Comparison of ENCODE assay signal across 16 cellular contexts in the genomic region with DNA sequence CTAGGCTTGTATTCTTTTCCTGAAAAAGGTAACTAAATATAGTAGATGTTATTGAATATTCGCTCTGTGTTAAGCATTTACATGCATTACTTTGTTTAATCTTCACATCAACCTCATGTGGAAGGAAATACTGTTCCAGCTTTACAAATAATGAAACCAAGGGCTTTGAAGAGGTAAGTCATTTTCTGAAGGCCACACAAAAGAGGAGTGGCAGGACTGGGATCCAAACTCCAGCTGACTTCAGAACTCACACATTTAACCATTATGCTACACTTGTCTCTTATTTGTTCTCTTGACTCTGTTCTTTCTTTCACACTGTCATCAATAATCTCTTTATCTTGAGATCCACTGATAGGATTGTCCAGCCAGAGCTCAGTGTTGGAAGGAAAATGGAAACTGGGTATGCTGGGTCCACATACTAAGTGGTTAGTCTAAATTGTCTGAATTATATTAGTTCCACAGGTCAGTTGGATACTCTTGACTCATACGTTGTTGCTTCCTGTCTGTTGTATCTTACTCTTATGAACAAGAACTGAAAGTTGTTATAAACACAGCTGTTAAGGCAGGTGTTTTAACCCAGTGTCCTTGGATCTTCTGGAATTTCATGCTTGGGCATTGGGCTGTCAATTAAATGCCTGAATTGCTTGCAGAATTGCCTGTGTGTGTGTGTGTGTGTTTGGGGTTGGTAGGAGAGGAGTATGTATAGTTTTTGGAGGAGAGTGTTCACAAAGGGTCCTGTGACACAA.
DNase-seq lines count a peak whose midpoint lies in the region; ATAC-seq lines count a peak whose summit lies in the region.
"Had no signal": no experiment of that assay in that cellular context is flagged by ENCODE, and none has a peak within 500 bp of the region (broad histone marks: within the 10 kb centered on the region; RNA-seq: fewer than 3 reads in every experiment).

No MANE protein-coding gene starts in this region.

- H3K36me3 Mint-ChIP-seq in activated naive CD8-positive, alpha-beta T cell treated with anti-CD3 and anti-CD28 coated beads for 36 hours, result peaks cover 54% of the 10 kb centered on the region
- peaks cover 11% of the 10 kb centered on the region for H3K36me3 Mint-ChIP-seq in natural killer cell treated with Interleukin-12 subunit alpha and Interleukin-12 subunit beta and Interleukin-15 and Interleukin-18, amount 100 ng/mL, for 72 hours

- peak; percentile 59 for ATAC-seq in GM19463 (IDR thresholded peaks at IDR 0.05; ENCODE audit: unreplicated experiment)
- ATAC-seq in HG03064 (IDR thresholded peaks at IDR 0.05; ENCODE audit: low read depth, unreplicated experiment), result peak; percentile 73
- ATAC-seq in natural killer cell treated with Interleukin-12 subunit alpha and Interleukin-12 subunit beta and Interleukin-15 and Interleukin-18, amount 100 ng/mL, for 72 hours, result no peak
- no peak for ATAC-seq in GM19035 (IDR thresholded peaks at IDR 0.05; ENCODE audit: unreplicated experiment)
- ATAC-seq: esophagus mucosa, heart right ventricle, left cardiac atrium had no signal

- no peak overlapping the region for H3K4me3 Mint-ChIP-seq in activated naive CD8-positive, alpha-beta T cell treated with anti-CD3 and anti-CD28 coated beads for 36 hours
- peak overlapping the region; percentile 26 for H3K4me3 Mint-ChIP-seq in natural killer cell treated with Interleukin-12 subunit alpha and Interleukin-12 subunit beta and Interleukin-15 and Interleukin-18, amount 100 ng/mL, for 72 hours

- H3K9me3 Mint-ChIP-seq in activated naive CD8-positive, alpha-beta T cell treated with anti-CD3 and anti-CD28 coated beads for 36 hours, result peaks cover 7% of the 10 kb centered on the region
- no peaks in the 10 kb centered on the region for H3K9me3 Mint-ChIP-seq in natural killer cell treated with Interleukin-12 subunit alpha and Interleukin-12 subunit beta and Interleukin-15 and Interleukin-18, amount 100 ng/mL, for 72 hours

- peak overlapping the region; percentile 27 for H3K27ac Mint-ChIP-seq in activated naive CD8-positive, alpha-beta T cell treated with anti-CD3 and anti-CD28 coated beads for 36 hours
- peak overlapping the region in 1 of 2 donors; percentile 3 for H3K27ac Mint-ChIP-seq in natural killer cell treated with Interleukin-12 subunit alpha and Interleukin-12 subunit beta and Interleukin-15 and Interleukin-18, amount 100 ng/mL, for 72 hours

- no peaks in the 10 kb centered on the region for H3K27me3 Mint-ChIP-seq in activated naive CD8-positive, alpha-beta T cell treated with anti-CD3 and anti-CD28 coated beads for 36 hours
- no peaks in the 10 kb centered on the region for H3K27me3 Mint-ChIP-seq in natural killer cell treated with Interleukin-12 subunit alpha and Interleukin-12 subunit beta and Interleukin-15 and Interleukin-18, amount 100 ng/mL, for 72 hours

- H3K4me1 Mint-ChIP-seq in activated naive CD8-positive, alpha-beta T cell treated with anti-CD3 and anti-CD28 coated beads for 36 hours, result peaks cover 64% of the 10 kb centered on the region
- H3K4me1 Mint-ChIP-seq in natural killer cell treated with Interleukin-12 subunit alpha and Interleukin-12 subunit beta and Interleukin-15 and Interleukin-18, amount 100 ng/mL, for 72 hours (ENCODE audit: low read depth in 2 of 2), result peaks cover 49 to 63% of the 10 kb centered on the region in 2 donors

- no peak for DNase-seq in activated naive CD8-positive, alpha-beta T cell treated with anti-CD3 and anti-CD28 coated beads for 36 hours
- no peak for DNase-seq in natural killer cell treated with Interleukin-12 subunit alpha and Interleukin-12 subunit beta and Interleukin-15 and Interleukin-18, amount 100 ng/mL, for 72 hours (ENCODE audit: low spot score)
- DNase-seq in stimulated activated CD4-positive, alpha-beta T cell treated with anti-CD3 and anti-CD28 coated beads, Interleukin-2, amount 100 ng/mL, for 48 hours, result no peak
- DNase-seq in dedifferentiated amniotic fluid mesenchymal stem cell (ENCODE audit: extremely low spot score), result no peak
- DNase-seq: activated CD8-positive, alpha-beta memory T cell treated with anti-CD3 and anti-CD28 coated beads, Interleukin-2, amount 50 U/mL, for 4 hours; C1 segment of cervical spinal cord; GOT3; heart right ventricle; left cardiac atrium; NCI-H2081 treated with DMSO at 0.1 percent for 48 hours; NCI-H774; tibial artery had no signal

Comparison
In these comparisons a context has a peak if more than half of its experiments do, and no peak if none do; other contexts are left out.
1. ATAC-seq: peak in GM19463 (single experiment) and HG03064 (single experiment); none in natural killer cell treated with Interleukin-12 subunit alpha and Interleukin-12 subunit beta and Interleukin-15 and Interleukin-18, amount 100 ng/mL, for 72 hours (0 of 2) and GM19035 (single experiment).